1 cellular context compared by ENCODE assay signal in genomic region chrX:130793966-130794365, GRCh38.
TF ChIP-seq lines count a peak whose summit lies in the region.

No MANE protein-coding gene starts in this region.

TF ChIP-seq in K562, 482 proteins besides CTCF, POLR2A, EP300 and RAD21 (continued from another document):
- TF ChIP-seq LCOR (CRISPR knock-in tag; IDR thresholded peaks at IDR 0.05) (no peak), NBN (IDR thresholded peaks at IDR 0.05; ENCODE audit: low read depth) (no peak), ATF2 (CRISPR knock-in tag; IDR thresholded peaks at IDR 0.05) (no peak), FOXA1 (IDR thresholded peaks at IDR 0.05; ENCODE audit: borderline replicate concordance) (no peak), ZNF318 (IDR thresholded peaks at IDR 0.05; ENCODE audit: borderline replicate concordance in 1 of 2, low read depth in 1 of 2) (no peak), ZNF785 (CRISPR knock-in tag; IDR thresholded peaks at IDR 0.05) (no peak)
TF ChIP-seq in K562: peak in this region for 2.
